In genomic region chr3:193850084-193850619, GRCh38 we compare ENCODE assay signal across 24 cellular contexts.
"Had no signal": no experiment of that assay in that cellular context is flagged by ENCODE, and none has a peak within 500 bp of the region (broad histone marks: within the 10 kb centered on the region; RNA-seq: fewer than 3 reads in every experiment).

No MANE protein-coding gene starts in this region.

- H3K36me3 Mint-ChIP-seq: naive B cell; stimulated activated memory B cell treated with anti-CD40 and anti-IgM and Interleukin-4, amounts not matched to agents 10 μg/mL and 1 μg/mL and 100 μg/mL, for 72 hours had no signal

- H3K27ac Mint-ChIP-seq: endodermal cell; stimulated activated memory B cell treated with anti-CD40 and anti-IgM and Interleukin-4, amounts not matched to agents 10 μg/mL and 1 μg/mL and 100 μg/mL, for 72 hours; stimulated activated naive CD8-positive, alpha-beta T cell treated with anti-CD3 and anti-CD28 coated beads, Interleukin-15, Interleukin-2, amounts not matched to agents 100 ng/mL and 50 ng/mL, for 24 hours had no signal

- H3K4me3 Mint-ChIP-seq: endodermal cell; naive B cell; nephron; stimulated activated memory B cell treated with anti-CD40 and anti-IgM and Interleukin-4, amounts not matched to agents 10 μg/mL and 1 μg/mL and 100 μg/mL, for 72 hours; stimulated activated naive CD8-positive, alpha-beta T cell treated with anti-CD3 and anti-CD28 coated beads, Interleukin-15, Interleukin-2, amounts not matched to agents 100 ng/mL and 50 ng/mL, for 24 hours had no signal

- H3K9me3 ChIP-seq: left ventricle myocardium inferior, psoas muscle, right lobe of liver, spleen, tibial artery, upper lobe of left lung, uterus had no signal

- H3K4me1 ChIP-seq: foreskin keratinocyte, right lobe of liver, uterus had no signal

- DNase-seq: dermis blood vessel endothelial cell; endodermal cell; erythroblast; foreskin keratinocyte; kidney; left cardiac atrium; left ventricle myocardium inferior; mesenchymal stem cell; naive B cell; psoas muscle; retina; right lobe of liver; spleen; stimulated activated CD4-positive, alpha-beta T cell treated with anti-CD3 and anti-CD28 coated beads, Interleukin-15, amount 100 ng/mL, for 24 hours; stimulated activated CD4-positive, alpha-beta T cell treated with anti-CD3 and anti-CD28 coated beads, Interleukin-1b, Interleukin-23, amount 100 ng/mL, for 48 hours; stimulated activated CD4-positive, alpha-beta T cell treated with anti-CD3 and anti-CD28 coated beads, Interleukin-4, amount 100 ng/mL, for 24 hours; tibial artery; upper lobe of left lung; uterus had no signal

- H3K36me3 ChIP-seq: left ventricle myocardium inferior, right lobe of liver, spleen, tibial artery, upper lobe of left lung, uterus had no signal

- H3K4me1 Mint-ChIP-seq: stimulated activated memory B cell treated with anti-CD40 and anti-IgM and Interleukin-4, amounts not matched to agents 10 μg/mL and 1 μg/mL and 100 μg/mL, for 72 hours had no signal

- H3K79me2 ChIP-seq: hepatocyte had no signal

- H3K27me3 ChIP-seq: foreskin keratinocyte, hepatocyte, right lobe of liver, spleen, tibial artery, upper lobe of left lung, uterus had no signal

- H3K27ac ChIP-seq: foreskin keratinocyte, hepatocyte, left ventricle myocardium inferior, psoas muscle, right lobe of liver, tibial artery, upper lobe of left lung, uterus had no signal

- H3K4me3 ChIP-seq: hepatocyte, left ventricle myocardium inferior, lung, psoas muscle, right lobe of liver, spleen, tibial artery, upper lobe of left lung, uterus had no signal

- H3K9me3 Mint-ChIP-seq: naive B cell; stimulated activated memory B cell treated with anti-CD40 and anti-IgM and Interleukin-4, amounts not matched to agents 10 μg/mL and 1 μg/mL and 100 μg/mL, for 72 hours had no signal

- ATAC-seq: foreskin keratinocyte; left cardiac atrium; psoas muscle; right lobe of liver; stimulated activated memory B cell treated with anti-CD40 and anti-IgM and Interleukin-4, amounts not matched to agents 10 μg/mL and 1 μg/mL and 100 μg/mL, for 72 hours had no signal

- H3K27me3 Mint-ChIP-seq: stimulated activated memory B cell treated with anti-CD40 and anti-IgM and Interleukin-4, amounts not matched to agents 10 μg/mL and 1 μg/mL and 100 μg/mL, for 72 hours had no signal

- H3K4me2 ChIP-seq: hepatocyte had no signal

- H2AFZ ChIP-seq: hepatocyte had no signal
